ENCODE assay signal across 1 cellular context in genomic region chr1:201807958-201808632, GRCh38.
TF ChIP-seq lines count a peak whose summit lies in the region.

No MANE protein-coding gene starts in this region.

TF ChIP-seq in WTC11, 78 proteins besides CTCF, POLR2A, EP300 and RAD21:
- no peak for TF ChIP-seq ZNF232 (CRISPR knock-in tag; IDR thresholded peaks at IDR 0.05)
- TF ChIP-seq ZNF317 (CRISPR knock-in tag; IDR thresholded peaks at IDR 0.05; ENCODE audit: borderline replicate concordance, low read depth) = no peak
- no peak for TF ChIP-seq ATF6 (CRISPR knock-in tag; IDR thresholded peaks at IDR 0.05)
